In the genomic region with DNA sequence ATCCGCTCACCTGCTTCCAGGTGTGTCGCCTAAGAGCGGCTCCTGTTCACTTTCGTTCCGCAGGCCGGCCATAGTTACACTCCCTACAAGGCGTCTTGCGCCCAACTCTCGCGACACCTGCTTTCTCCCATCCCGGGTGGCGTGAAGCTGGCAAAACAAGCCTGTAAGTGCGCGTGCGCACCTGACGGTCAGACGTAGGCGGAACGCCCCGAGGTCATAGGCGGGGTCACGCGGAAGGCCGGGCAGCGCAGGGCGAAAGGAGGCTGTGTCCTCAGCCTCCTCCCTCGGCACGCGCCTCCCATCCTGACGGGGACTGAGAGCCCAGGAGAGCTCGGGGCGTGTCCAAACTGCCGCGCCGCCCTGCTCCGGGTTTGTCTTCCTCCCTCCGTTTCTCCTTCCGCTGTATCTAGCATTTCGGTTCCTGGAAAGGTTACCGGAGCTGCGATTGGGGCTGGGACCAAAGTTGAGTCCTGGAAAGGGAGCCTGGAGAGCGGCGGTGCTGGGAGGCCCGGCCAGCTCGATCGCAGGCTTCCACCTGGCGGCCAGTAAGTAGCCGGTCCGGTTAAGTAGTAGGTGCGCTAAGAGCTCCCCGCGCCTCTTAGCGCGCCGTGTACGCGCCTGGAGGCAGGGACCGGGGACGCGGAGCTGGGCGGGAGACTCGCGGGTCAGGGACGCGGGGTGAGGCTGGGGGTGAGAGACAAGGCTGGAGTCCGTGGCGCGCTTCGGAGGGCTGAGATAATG, we compare ENCODE assay signal across 8 cellular contexts. TPM values are rescaled to one million over a fixed set of nuclear protein-coding genes. Genes with fewer than 3 reads are reported as not detected.
A peak's percentile ranks its signal among the peaks of the same experiment; 100 is the strongest.
DNase-seq lines count a peak whose midpoint lies in the region; ATAC-seq and TF ChIP-seq lines count a peak whose summit lies in the region.

TSS of gene ABHD18 (plus strand) at position 345 of the 741 bp plus-strand sequence. CDS start 17,550 bp downstream, outside the sequence.
TSS of gene MFSD8 (minus strand) at position 112 of the 741 bp plus-strand sequence. CDS start at position 72, 40 bp downstream.

- H3K9ac ChIP-seq in smooth muscle cell (ENCODE audit: low read depth) = peak within 1 kb of the TSS; percentile 96

- no peaks in the 10 kb centered on the region for H3F3A ChIP-seq in smooth muscle cell (ENCODE audit: low read depth)

- TF ChIP-seq POLR2A in GM18951 (IDR thresholded peaks at IDR 0.05; ENCODE audit: extremely low read depth, insufficient read depth, insufficient read length) = peak; percentile 80

- no peaks in the 10 kb centered on the region for H3K9me3 Mint-ChIP-seq in WTC11

- H3K9me3 ChIP-seq in smooth muscle cell (replicated peaks; ENCODE audit: low read depth) = no peaks in the 10 kb centered on the region

- H3K27me3 Mint-ChIP-seq in WTC11 (ENCODE audit: low read depth) = no peaks in the 10 kb centered on the region

- H3K4me2 ChIP-seq in smooth muscle cell = peak within 1 kb of the TSS; percentile 88

- no peaks in the 10 kb centered on the region for H3K4me1 ChIP-seq in smooth muscle cell (ENCODE audit: low read depth)

- H3K4me1 Mint-ChIP-seq in WTC11 = peaks cover 14% of the 10 kb centered on the region

- no peaks in the 10 kb centered on the region for H4K20me1 ChIP-seq in smooth muscle cell (ENCODE audit: low read depth)

- CTCF ChIA-PET in WTC11 (lab: Charles Lee) = interaction anchor here (0.5 to 2.6 kb wide), 18 partner anchors 9 to 183 kb away, joined by 3 to 35 read pairs (median 4); partner anchors contain the start of genes HSPA4L, LARP1B and PLK4

- peak; percentile 46 for TF ChIP-seq CTCF in AG09319 (IDR thresholded peaks at IDR 0.05; ENCODE audit: low read depth, low read length)
- no peak for TF ChIP-seq CTCF in WTC11 (IDR thresholded peaks at IDR 0.05)
- peak; percentile 50 for TF ChIP-seq CTCF in cardiac fibroblast (IDR thresholded peaks at IDR 0.05; ENCODE audit: low read depth, low read length)
- TF ChIP-seq CTCF in smooth muscle cell (IDR thresholded peaks at IDR 0.05; ENCODE audit: borderline replicate concordance, insufficient read depth, poor library complexity, severe bottlenecking) = peak; percentile 32

- ATAC-seq in HG03196 (IDR thresholded peaks at IDR 0.05; ENCODE audit: unreplicated experiment) = peak; percentile 97
- peak; percentile 95 for ATAC-seq in WTC11

- H2AFZ ChIP-seq in smooth muscle cell (ENCODE audit: low read depth) = peak within 1 kb of the TSS; percentile 100

- H3K36me3 Mint-ChIP-seq in WTC11 = peaks cover 11% of the 10 kb centered on the region

- POLR2A ChIA-PET in WTC11 (lab: Charles Lee) = interaction anchor here (0.6 to 2.8 kb wide), 10 partner anchors 9 to 183 kb away, joined by 3 to 53 read pairs (median 4); partner anchors contain the start of genes HSPA4L, LARP1B and PLK4

- H3K4me3 Mint-ChIP-seq in WTC11 = peak within 1 kb of the TSS; percentile 91

- peaks cover 49% of the 10 kb centered on the region for H3K79me2 ChIP-seq in smooth muscle cell (ENCODE audit: low read depth)

- under 1% methylated on average over 66 of the region's 69 CpGs for WGBS in smooth muscle cell (ENCODE audit: low lambda C conversion rate)

- DNase-seq in AG09319 (ENCODE audit: extremely low read depth, low read depth) (peak; percentile 98), NCI-H226 (peak; percentile 95), WTC11 (ENCODE audit: low spot score) (peak; percentile 99), cardiac fibroblast (ENCODE audit: low read depth in 2 of 2) (peak; percentile 100), iPS-NIHi11 (ENCODE audit: low spot score) (peak; percentile 95), smooth muscle cell (lab: John Stamatoyannopoulos, UW; ENCODE audit: unreplicated experiment) (peak; percentile 88)

- peak within 1 kb of the TSS; percentile 97 for H3K27ac Mint-ChIP-seq in WTC11

- no peaks in the 10 kb centered on the region for H3K27me3 ChIP-seq in smooth muscle cell (ENCODE audit: low read depth)

- in situ Hi-C loops in GM18951 (cut with MboI; ENCODE audit: low sequenced_read_pairs, unreplicated experiment) = no loop called here

- H3K27ac ChIP-seq in smooth muscle cell (ENCODE audit: low read depth) = peak within 1 kb of the TSS; percentile 85

- no peaks in the 10 kb centered on the region for H3K36me3 ChIP-seq in smooth muscle cell (ENCODE audit: low read depth)

- H3K4me3 ChIP-seq in cardiac fibroblast (replicated peaks in 1 of 2; ENCODE audit: low read depth in 2 of 2, low read length in 2 of 2) (peak within 1 kb of the TSS; percentile 97 to 98), smooth muscle cell (peak within 1 kb of the TSS; percentile 89)

TF ChIP-seq in WTC11, 78 proteins besides CTCF, POLR2A, EP300 and RAD21 (continues in another document):
- no peak for TF ChIP-seq JUN (CRISPR knock-in tag; IDR thresholded peaks at IDR 0.05)
- TF ChIP-seq ELF4 (CRISPR knock-in tag; IDR thresholded peaks at IDR 0.05; ENCODE audit: low read depth) = no peak
- TF ChIP-seq KAT7 (CRISPR knock-in tag; IDR thresholded peaks at IDR 0.05; ENCODE audit: borderline replicate concordance) = no peak; the same call in 1 of the 2 replicates
- 0 out of 2 replicates have a peak, but pooled peaks have one; percentile 10 for TF ChIP-seq FOXP1 (CRISPR knock-in tag; IDR thresholded peaks at IDR 0.05; ENCODE audit: borderline replicate concordance)
- TF ChIP-seq, protein P1, sequence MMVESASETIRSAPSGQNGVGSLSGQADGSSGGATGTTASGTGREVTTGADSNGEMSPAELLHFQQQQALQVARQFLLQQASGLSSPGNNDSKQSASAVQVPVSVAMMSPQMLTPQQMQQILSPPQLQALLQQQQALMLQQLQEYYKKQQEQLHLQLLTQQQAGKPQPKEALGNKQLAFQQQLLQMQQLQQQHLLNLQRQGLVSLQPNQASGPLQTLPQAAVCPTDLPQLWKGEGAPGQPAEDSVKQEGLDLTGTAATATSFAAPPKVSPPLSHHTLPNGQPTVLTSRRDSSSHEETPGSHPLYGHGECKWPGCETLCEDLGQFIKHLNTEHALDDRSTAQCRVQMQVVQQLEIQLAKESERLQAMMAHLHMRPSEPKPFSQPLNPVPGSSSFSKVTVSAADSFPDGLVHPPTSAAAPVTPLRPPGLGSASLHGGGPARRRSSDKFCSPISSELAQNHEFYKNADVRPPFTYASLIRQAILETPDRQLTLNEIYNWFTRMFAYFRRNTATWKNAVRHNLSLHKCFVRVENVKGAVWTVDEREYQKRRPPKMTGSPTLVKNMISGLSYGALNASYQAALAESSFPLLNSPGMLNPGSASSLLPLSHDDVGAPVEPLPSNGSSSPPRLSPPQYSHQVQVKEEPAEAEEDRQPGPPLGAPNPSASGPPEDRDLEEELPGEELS (CRISPR knock-in tag; IDR thresholded peaks at IDR 0.05) = peak; percentile 72
- TF ChIP-seq GRHL2 (CRISPR knock-in tag; IDR thresholded peaks at IDR 0.05; ENCODE audit: insufficient replicate concordance, severe bottlenecking) = no peak
- TF ChIP-seq PRRX2 (CRISPR knock-in tag; IDR thresholded peaks at IDR 0.05) = no peak
- TF ChIP-seq ZBTB21 (CRISPR knock-in tag; IDR thresholded peaks at IDR 0.05; ENCODE audit: borderline replicate concordance) = no peak
- TF ChIP-seq RELA (CRISPR knock-in tag; IDR thresholded peaks at IDR 0.05; ENCODE audit: borderline replicate concordance) = no peak
- TF ChIP-seq, protein P2, sequence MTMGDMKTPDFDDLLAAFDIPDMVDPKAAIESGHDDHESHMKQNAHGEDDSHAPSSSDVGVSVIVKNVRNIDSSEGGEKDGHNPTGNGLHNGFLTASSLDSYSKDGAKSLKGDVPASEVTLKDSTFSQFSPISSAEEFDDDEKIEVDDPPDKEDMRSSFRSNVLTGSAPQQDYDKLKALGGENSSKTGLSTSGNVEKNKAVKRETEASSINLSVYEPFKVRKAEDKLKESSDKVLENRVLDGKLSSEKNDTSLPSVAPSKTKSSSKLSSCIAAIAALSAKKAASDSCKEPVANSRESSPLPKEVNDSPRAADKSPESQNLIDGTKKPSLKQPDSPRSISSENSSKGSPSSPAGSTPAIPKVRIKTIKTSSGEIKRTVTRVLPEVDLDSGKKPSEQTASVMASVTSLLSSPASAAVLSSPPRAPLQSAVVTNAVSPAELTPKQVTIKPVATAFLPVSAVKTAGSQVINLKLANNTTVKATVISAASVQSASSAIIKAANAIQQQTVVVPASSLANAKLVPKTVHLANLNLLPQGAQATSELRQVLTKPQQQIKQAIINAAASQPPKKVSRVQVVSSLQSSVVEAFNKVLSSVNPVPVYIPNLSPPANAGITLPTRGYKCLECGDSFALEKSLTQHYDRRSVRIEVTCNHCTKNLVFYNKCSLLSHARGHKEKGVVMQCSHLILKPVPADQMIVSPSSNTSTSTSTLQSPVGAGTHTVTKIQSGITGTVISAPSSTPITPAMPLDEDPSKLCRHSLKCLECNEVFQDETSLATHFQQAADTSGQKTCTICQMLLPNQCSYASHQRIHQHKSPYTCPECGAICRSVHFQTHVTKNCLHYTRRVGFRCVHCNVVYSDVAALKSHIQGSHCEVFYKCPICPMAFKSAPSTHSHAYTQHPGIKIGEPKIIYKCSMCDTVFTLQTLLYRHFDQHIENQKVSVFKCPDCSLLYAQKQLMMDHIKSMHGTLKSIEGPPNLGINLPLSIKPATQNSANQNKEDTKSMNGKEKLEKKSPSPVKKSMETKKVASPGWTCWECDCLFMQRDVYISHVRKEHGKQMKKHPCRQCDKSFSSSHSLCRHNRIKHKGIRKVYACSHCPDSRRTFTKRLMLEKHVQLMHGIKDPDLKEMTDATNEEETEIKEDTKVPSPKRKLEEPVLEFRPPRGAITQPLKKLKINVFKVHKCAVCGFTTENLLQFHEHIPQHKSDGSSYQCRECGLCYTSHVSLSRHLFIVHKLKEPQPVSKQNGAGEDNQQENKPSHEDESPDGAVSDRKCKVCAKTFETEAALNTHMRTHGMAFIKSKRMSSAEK (CRISPR knock-in tag; IDR thresholded peaks at IDR 0.05; ENCODE audit: borderline replicate concordance) = no peak
- TF ChIP-seq EMX1 (CRISPR knock-in tag; IDR thresholded peaks at IDR 0.05) = no peak

RNA-seq across cellular contexts. Expression of gene ABHD18, which starts in this region (rescaled TPM):
- total RNA-seq in WTC11 (2021) = 15.9 to 17.8 TPM (median 16.5 TPM) in 3 replicates
- total RNA-seq in smooth muscle cell = 10.0 and 11.3 TPM in 2 replicates
- 3.7 and 4.3 TPM in 2 replicates for polyA plus RNA-seq in smooth muscle cell

RNA-seq across cellular contexts. Expression of gene MFSD8, which starts in this region (rescaled TPM):
- total RNA-seq in WTC11 (2021) = 13.4 to 17.6 TPM (median 15.0 TPM) in 3 replicates
- total RNA-seq in smooth muscle cell = 20.1 and 21.0 TPM in 2 replicates
- polyA plus RNA-seq in smooth muscle cell = 8.2 and 11.5 TPM in 2 replicates

Comparison
In these comparisons a context has a peak if more than half of its experiments do, and no peak if none do; other contexts are left out.
1. Peak in every context shown above with its lines: DNase-seq, ATAC-seq, H3K4me3 ChIP-seq and H3K27ac ChIP-seq.